In the genomic region with DNA sequence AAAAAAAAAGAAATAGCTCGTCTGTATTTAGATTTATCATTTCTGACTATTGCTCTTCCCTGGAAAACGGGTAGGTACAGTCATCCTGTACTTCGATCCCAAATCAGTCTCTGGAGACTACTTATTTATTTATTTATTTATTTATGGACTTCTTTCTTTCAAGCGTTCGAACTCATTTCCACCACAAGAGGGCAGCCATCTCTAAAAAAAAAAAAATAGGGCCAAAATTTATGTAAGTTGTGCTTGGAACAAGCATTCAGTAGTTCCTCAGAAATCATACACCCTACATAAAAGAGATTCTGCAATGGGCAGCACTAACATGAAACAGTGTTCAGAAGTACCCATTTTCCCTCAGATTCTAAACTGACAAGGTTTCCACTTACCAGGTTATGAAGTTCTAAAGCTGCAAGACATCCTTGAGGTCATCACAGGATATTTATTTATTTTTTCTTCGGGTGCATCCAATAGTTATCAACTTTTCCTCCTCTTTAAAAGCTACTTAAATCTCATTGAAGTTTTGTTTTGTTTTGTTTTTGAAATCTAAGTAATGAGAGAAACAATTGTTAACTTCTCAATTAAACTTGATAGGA, we compare ENCODE assay signal across 8 cellular contexts. TPM values are rescaled to one million over a fixed set of nuclear protein-coding genes. Genes with fewer than 3 reads are reported as not detected.
A peak's percentile ranks its signal among the peaks of the same experiment; 100 is the strongest.
DNase-seq lines count a peak whose midpoint lies in the region; FAIRE-seq and TF ChIP-seq lines count a peak whose summit lies in the region.

No MANE protein-coding gene starts in this region.

- H3K27me3 ChIP-seq in Caco-2 (replicated peaks; ENCODE audit: control insufficient read depth, insufficient read depth, low read length) (no peaks in the 10 kb centered on the region), neural cell (ENCODE audit: insufficient read depth, low read depth, low read length) (peaks cover 29% of the 10 kb centered on the region)

- H3K27ac ChIP-seq in neural cell (ENCODE audit: low read length), result no peak overlapping the region

- no TSS peak for BruUV-seq in Caco-2 (replicated peaks; lab: Mats Ljungman, UMichigan)

- H3K9me3 ChIP-seq in Caco-2 (no peaks in the 10 kb centered on the region), neural cell (ENCODE audit: low read length) (no peaks in the 10 kb centered on the region)

- no peak for FAIRE-seq in HTR-8/SVneo (lab: Jason Lieb, UNC)

- no peak overlapping the region for H3K4me2 ChIP-seq in neural cell (ENCODE audit: low read length)

- intact Hi-C loops in Caco-2 (cut with micrococcal nuclease; ENCODE audit: unreplicated experiment), result loop anchor here (1.0 to 10.0 kb wide), 5 partner anchors 53 to 519 kb away; no protein-coding TSS in a partner anchor
- intact Hi-C loops in cardiac septum (cut with DNase I), result loop anchor here (5.0 to 10.0 kb wide), 3 partner anchors 128 to 1097 kb away; no protein-coding TSS in a partner anchor

- peak; percentile 75 for TF ChIP-seq RAD21 in neural cell (conservative IDR thresholded peaks at IDR 0.05)

- H3K27me3 Mint-ChIP-seq in Caco-2 (ENCODE audit: insufficient read depth, unreplicated experiment), result no peaks in the 10 kb centered on the region
- H3K27me3 Mint-ChIP-seq in activated CD4-positive, alpha-beta memory T cell treated with anti-CD3 and anti-CD28 coated beads, Interleukin-2, amount 10 ng/mL, durations not matched to agents 7 days and 5 days, result peaks cover 30% of the 10 kb centered on the region

- H4K20me1 ChIP-seq in neural cell (ENCODE audit: insufficient read depth), result peaks cover 4% of the 10 kb centered on the region

- peaks cover 17% of the 10 kb centered on the region for H3K4me1 ChIP-seq in Caco-2

- peaks cover 10% of the 10 kb centered on the region for H3K9me3 Mint-ChIP-seq in Caco-2 (ENCODE audit: unreplicated experiment)
- no peaks in the 10 kb centered on the region for H3K9me3 Mint-ChIP-seq in activated CD4-positive, alpha-beta memory T cell treated with anti-CD3 and anti-CD28 coated beads, Interleukin-2, amount 10 ng/mL, durations not matched to agents 7 days and 5 days

- no peak overlapping the region for H2AFZ ChIP-seq in neural cell (ENCODE audit: low read depth, low read length)

- POLR2A ChIA-PET in Caco-2 (lab: Charles Lee), result no interaction called here
- POLR2A ChIA-PET in activated CD4-positive, alpha-beta memory T cell treated with anti-CD3 and anti-CD28 coated beads, Interleukin-2, amount 10 ng/mL, durations not matched to agents 7 days and 5 days (lab: Charles Lee), result no interaction called here

- peak in 1 of 2 experiments; percentile 60 for DNase-seq in Caco-2
- peak; percentile 12 for DNase-seq in HTR-8/SVneo (ENCODE audit: insufficient read length, low spot score)
- peak; percentile 58 for DNase-seq in NCI-H82 (lab: John Stamatoyannopoulos, UW)
- peak; percentile 71 for DNase-seq in dedifferentiated amniotic fluid mesenchymal stem cell (ENCODE audit: extremely low spot score)
- DNase-seq in NK-92 (lab: John Stamatoyannopoulos, UW; ENCODE audit: unreplicated experiment), result no peak
- no peak for DNase-seq in activated CD4-positive, alpha-beta memory T cell treated with anti-CD3 and anti-CD28 coated beads, Interleukin-2, amount 10 ng/mL, durations not matched to agents 7 days and 5 days
- DNase-seq in cardiac septum (ENCODE audit: low spot score), result no peak

- no peak for TF ChIP-seq EP300 in neural cell (conservative IDR thresholded peaks at IDR 0.05; ENCODE audit: poor library complexity, severe bottlenecking)

- H3F3A ChIP-seq in neural cell (ENCODE audit: insufficient read depth, low read length, poor library complexity, severe bottlenecking), result no peaks in the 10 kb centered on the region

- H3K4me1 Mint-ChIP-seq in Caco-2 (ENCODE audit: low read depth, unreplicated experiment), result peaks cover 22% of the 10 kb centered on the region
- H3K4me1 Mint-ChIP-seq in activated CD4-positive, alpha-beta memory T cell treated with anti-CD3 and anti-CD28 coated beads, Interleukin-2, amount 10 ng/mL, durations not matched to agents 7 days and 5 days, result no peaks in the 10 kb centered on the region

- H3K36me3 ChIP-seq in Caco-2 (ENCODE audit: control insufficient read depth, insufficient read depth, low read length) (no peaks in the 10 kb centered on the region), neural cell (ENCODE audit: insufficient read depth, low read length) (no peaks in the 10 kb centered on the region)

- TF ChIP-seq CTCF in Caco-2 (IDR thresholded peaks at IDR 0.05; ENCODE audit: insufficient read depth in 1 of 2, low read depth in 1 of 2, low read length in 1 of 2, severe bottlenecking in 1 of 2, unreplicated experiment in 1 of 2) (peak; percentile 54 to 69), neural cell (IDR thresholded peaks at IDR 0.05; ENCODE audit: poor library complexity, severe bottlenecking) (peak; percentile 74)

- CTCF ChIA-PET in Caco-2 (lab: Charles Lee), result interaction anchor here (0.6 to 1.5 kb wide), 2 partner anchors 21 to 182 kb away, joined by 3 read pairs; no protein-coding TSS in a partner anchor
- CTCF ChIA-PET in activated CD4-positive, alpha-beta memory T cell treated with anti-CD3 and anti-CD28 coated beads, Interleukin-2, amount 10 ng/mL, durations not matched to agents 7 days and 5 days (lab: Charles Lee), result interaction anchor here (0.5 to 2.7 kb wide), 3 partner anchors 10 to 1956 kb away, joined by 3 to 14 read pairs (median 5); no protein-coding TSS in a partner anchor

- H3K4me3 ChIP-seq in Caco-2 (ENCODE audit: low read depth, low read length) (no peak overlapping the region), neural cell (ENCODE audit: low read length) (no peak overlapping the region)

- no peak overlapping the region for H3K4me3 Mint-ChIP-seq in Caco-2 (ENCODE audit: unreplicated experiment)
- H3K4me3 Mint-ChIP-seq in activated CD4-positive, alpha-beta memory T cell treated with anti-CD3 and anti-CD28 coated beads, Interleukin-2, amount 10 ng/mL, durations not matched to agents 7 days and 5 days, result no peak overlapping the region

- H3K36me3 Mint-ChIP-seq in Caco-2 (ENCODE audit: insufficient read depth, unreplicated experiment), result peaks cover 22% of the 10 kb centered on the region
- H3K36me3 Mint-ChIP-seq in activated CD4-positive, alpha-beta memory T cell treated with anti-CD3 and anti-CD28 coated beads, Interleukin-2, amount 10 ng/mL, durations not matched to agents 7 days and 5 days (ENCODE audit: low read depth), result no peaks in the 10 kb centered on the region

- H3K27ac Mint-ChIP-seq in Caco-2 (ENCODE audit: unreplicated experiment), result peak overlapping the region; percentile 31
- no peak overlapping the region for H3K27ac Mint-ChIP-seq in activated CD4-positive, alpha-beta memory T cell treated with anti-CD3 and anti-CD28 coated beads, Interleukin-2, amount 10 ng/mL, durations not matched to agents 7 days and 5 days

- H3K79me2 ChIP-seq in neural cell (replicated peaks; ENCODE audit: insufficient read depth, low read length), result no peaks in the 10 kb centered on the region

- no peaks in the 10 kb centered on the region for H3K9me2 ChIP-seq in neural cell (ENCODE audit: insufficient read depth, low read length)

- no peak overlapping the region for H3K9ac ChIP-seq in neural cell (ENCODE audit: low read length)

TF ChIP-seq in neural cell, 6 proteins besides CTCF, POLR2A, EP300 and RAD21:
- TF ChIP-seq TAF1 (IDR thresholded peaks at IDR 0.05; ENCODE audit: low read depth), result no peak
- TF ChIP-seq SMC3 (conservative IDR thresholded peaks at IDR 0.05; ENCODE audit: poor library complexity), result peak; percentile 82
- TF ChIP-seq POLR2AphosphoS5 (IDR thresholded peaks at IDR 0.05), result no peak
- TF ChIP-seq, protein P1, sequence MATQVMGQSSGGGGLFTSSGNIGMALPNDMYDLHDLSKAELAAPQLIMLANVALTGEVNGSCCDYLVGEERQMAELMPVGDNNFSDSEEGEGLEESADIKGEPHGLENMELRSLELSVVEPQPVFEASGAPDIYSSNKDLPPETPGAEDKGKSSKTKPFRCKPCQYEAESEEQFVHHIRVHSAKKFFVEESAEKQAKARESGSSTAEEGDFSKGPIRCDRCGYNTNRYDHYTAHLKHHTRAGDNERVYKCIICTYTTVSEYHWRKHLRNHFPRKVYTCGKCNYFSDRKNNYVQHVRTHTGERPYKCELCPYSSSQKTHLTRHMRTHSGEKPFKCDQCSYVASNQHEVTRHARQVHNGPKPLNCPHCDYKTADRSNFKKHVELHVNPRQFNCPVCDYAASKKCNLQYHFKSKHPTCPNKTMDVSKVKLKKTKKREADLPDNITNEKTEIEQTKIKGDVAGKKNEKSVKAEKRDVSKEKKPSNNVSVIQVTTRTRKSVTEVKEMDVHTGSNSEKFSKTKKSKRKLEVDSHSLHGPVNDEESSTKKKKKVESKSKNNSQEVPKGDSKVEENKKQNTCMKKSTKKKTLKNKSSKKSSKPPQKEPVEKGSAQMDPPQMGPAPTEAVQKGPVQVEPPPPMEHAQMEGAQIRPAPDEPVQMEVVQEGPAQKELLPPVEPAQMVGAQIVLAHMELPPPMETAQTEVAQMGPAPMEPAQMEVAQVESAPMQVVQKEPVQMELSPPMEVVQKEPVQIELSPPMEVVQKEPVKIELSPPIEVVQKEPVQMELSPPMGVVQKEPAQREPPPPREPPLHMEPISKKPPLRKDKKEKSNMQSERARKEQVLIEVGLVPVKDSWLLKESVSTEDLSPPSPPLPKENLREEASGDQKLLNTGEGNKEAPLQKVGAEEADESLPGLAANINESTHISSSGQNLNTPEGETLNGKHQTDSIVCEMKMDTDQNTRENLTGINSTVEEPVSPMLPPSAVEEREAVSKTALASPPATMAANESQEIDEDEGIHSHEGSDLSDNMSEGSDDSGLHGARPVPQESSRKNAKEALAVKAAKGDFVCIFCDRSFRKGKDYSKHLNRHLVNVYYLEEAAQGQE (IDR thresholded peaks at IDR 0.05; ENCODE audit: borderline replicate concordance), result no peak

RNA-seq across cellular contexts. Expression of gene BMP2, which starts 1.9 kb away (rescaled TPM):
- total RNA-seq in Caco-2 (2022) (24.3 and 27.3 TPM in 2 replicates), cardiac septum (3.0 TPM)
- 0.68 and 1.1 TPM in 2 replicates for polyA plus RNA-seq in neural cell
- 3.7 and 4.5 TPM in 2 replicates for polyA minus RNA-seq in neural cell
- total RNA-seq in activated CD4-positive, alpha-beta memory T cell treated with anti-CD3 and anti-CD28 coated beads, Interleukin-2, amount 10 ng/mL, durations not matched to agents 7 days and 5 days, result not detected

Comparison
In these comparisons a context has a peak if more than half of its experiments do, and no peak if none do; other contexts are left out.
1. DNase-seq: peak in HTR-8/SVneo (single experiment), NCI-H82 (single experiment) and dedifferentiated amniotic fluid mesenchymal stem cell (single experiment); none in NK-92 (single experiment), activated CD4-positive, alpha-beta memory T cell treated with anti-CD3 and anti-CD28 coated beads, Interleukin-2, amount 10 ng/mL, durations not matched to agents 7 days and 5 days (single experiment) and cardiac septum (single experiment).